In genomic region chr1:118862755-118863154, GRCh38 we compare ENCODE assay signal across 23 cellular contexts.
DNase-seq lines count a peak whose midpoint lies in the region; ATAC-seq and TF ChIP-seq lines count a peak whose summit lies in the region.
"Had no signal": no experiment of that assay in that cellular context is flagged by ENCODE, and none has a peak within 500 bp of the region (broad histone marks: within the 10 kb centered on the region; RNA-seq: fewer than 3 reads in every experiment).

No MANE protein-coding gene starts in this region.

- ATAC-seq in GM18511 (IDR thresholded peaks at IDR 0.05; ENCODE audit: unreplicated experiment) (peak; percentile 77), HG02798 (IDR thresholded peaks at IDR 0.05; ENCODE audit: poor library complexity, unreplicated experiment) (peak; percentile 63), upper lobe of right lung (no peak), HG02623 (IDR thresholded peaks at IDR 0.05; ENCODE audit: unreplicated experiment) (no peak), HG03457 (IDR thresholded peaks at IDR 0.05; ENCODE audit: unreplicated experiment) (no peak)
- ATAC-seq: activated T-cell treated with anti-CD3 and anti-CD28 coated beads, Interleukin-2, amount 50 U/mL, for 72 hours; K562; T-cell had no signal

- H3K4me1 Mint-ChIP-seq in CD14-positive monocyte = no peaks in the 10 kb centered on the region
- H3K4me1 Mint-ChIP-seq: activated CD4-positive, alpha-beta memory T cell treated with anti-CD3 and anti-CD28 coated beads, Interleukin-2, amount 10 ng/mL, durations not matched to agents 7 days and 5 days; activated naive CD8-positive, alpha-beta T cell treated with anti-CD3 and anti-CD28 coated beads for 36 hours; T-cell had no signal

- H3K4me3 Mint-ChIP-seq in CD14-positive monocyte = no peak overlapping the region
- H3K4me3 Mint-ChIP-seq: activated CD4-positive, alpha-beta memory T cell treated with anti-CD3 and anti-CD28 coated beads, Interleukin-2, amount 10 ng/mL, durations not matched to agents 7 days and 5 days; activated naive CD8-positive, alpha-beta T cell treated with anti-CD3 and anti-CD28 coated beads for 36 hours; activated T-cell treated with anti-CD3 and anti-CD28 coated beads, Interleukin-2, amount 50 U/mL, for 72 hours; T-cell had no signal

- TF ChIP-seq CTCF in upper lobe of right lung (IDR thresholded peaks at IDR 0.05) (no peak), CD14-positive monocyte (IDR thresholded peaks at IDR 0.05) (no peak)

- H3K36me3 Mint-ChIP-seq in CD14-positive monocyte = no peaks in the 10 kb centered on the region
- H3K36me3 Mint-ChIP-seq: activated naive CD8-positive, alpha-beta T cell treated with anti-CD3 and anti-CD28 coated beads for 36 hours; T-cell had no signal

- no peaks in the 10 kb centered on the region for H3K27me3 ChIP-seq in upper lobe of right lung
- H3K27me3 ChIP-seq: hepatocyte, neutrophil, right atrium auricular region had no signal

- intact Hi-C loops in upper lobe of right lung (cut with DNase I) (no loop called here), CD14-positive monocyte (cut with micrococcal nuclease) (no loop called here)

- H3K4me1 ChIP-seq in upper lobe of right lung = no peaks in the 10 kb centered on the region
- H3K4me1 ChIP-seq: Caco-2, right atrium auricular region had no signal

- H3K9me3 Mint-ChIP-seq in CD14-positive monocyte = peaks cover 0 to 11% (median 6%) of the 10 kb centered on the region in 7 donors

- H3K9me3 ChIP-seq in upper lobe of right lung = no peaks in the 10 kb centered on the region
- H3K9me3 ChIP-seq: Caco-2, neutrophil, right atrium auricular region had no signal

- H3K27ac Mint-ChIP-seq in CD14-positive monocyte = no peak overlapping the region
- H3K27ac Mint-ChIP-seq: activated CD4-positive, alpha-beta memory T cell treated with anti-CD3 and anti-CD28 coated beads, Interleukin-2, amount 10 ng/mL, durations not matched to agents 7 days and 5 days; activated naive CD8-positive, alpha-beta T cell treated with anti-CD3 and anti-CD28 coated beads for 36 hours; activated T-cell treated with anti-CD3 and anti-CD28 coated beads, Interleukin-2, amount 50 U/mL, for 72 hours; T-cell had no signal

- H3K4me3 ChIP-seq in upper lobe of right lung = no peak overlapping the region
- H3K4me3 ChIP-seq: GM23248, hepatocyte, K562, right atrium auricular region had no signal

- DNase-seq in MV-4-11 (lab: John Stamatoyannopoulos, UW) (peak; percentile 70), kidney glomerular epithelial cell (lab: John Stamatoyannopoulos, UW) (peak; percentile 85), upper lobe of right lung (no peak), CD14-positive monocyte (ENCODE audit: low spot score) (no peak)
- DNase-seq: activated CD4-positive, alpha-beta memory T cell treated with anti-CD3 and anti-CD28 coated beads, Interleukin-2, amount 10 ng/mL, durations not matched to agents 7 days and 5 days; activated naive CD8-positive, alpha-beta T cell treated with anti-CD3 and anti-CD28 coated beads for 36 hours; activated T-cell treated with anti-CD3 and anti-CD28 coated beads, Interleukin-2, amount 50 U/mL, for 72 hours; Caco-2; GDM1; GM23248; NCI-H1092 treated with DMSO at 0.1 percent for 48 hours; RPMI8226; stimulated activated CD4-positive, alpha-beta T cell treated with anti-CD3 and anti-CD28 coated beads, Interleukin-1b, Interleukin-23, amount 100 ng/mL, for 48 hours; T-cell had no signal

- no peak overlapping the region for H3K27ac ChIP-seq in upper lobe of right lung
- H3K27ac ChIP-seq: GM23248, hepatocyte, HL-60, neutrophil, right atrium auricular region had no signal

- no peaks in the 10 kb centered on the region for H3K36me3 ChIP-seq in upper lobe of right lung
- H3K36me3 ChIP-seq: neutrophil, right atrium auricular region had no signal

- no peaks in the 10 kb centered on the region for H3K27me3 Mint-ChIP-seq in CD14-positive monocyte (ENCODE audit: low read depth in 3 of 3)
- H3K27me3 Mint-ChIP-seq: activated CD4-positive, alpha-beta memory T cell treated with anti-CD3 and anti-CD28 coated beads, Interleukin-2, amount 10 ng/mL, durations not matched to agents 7 days and 5 days; activated naive CD8-positive, alpha-beta T cell treated with anti-CD3 and anti-CD28 coated beads for 36 hours; T-cell had no signal

Comparison
In these comparisons a context has a peak if more than half of its experiments do, and no peak if none do; other contexts are left out.
1. ATAC-seq: peak in GM18511 (single experiment) and HG02798 (single experiment); none in upper lobe of right lung (single experiment), HG02623 (single experiment) and HG03457 (single experiment).
2. DNase-seq: peak in MV-4-11 (single experiment) and kidney glomerular epithelial cell (single experiment); none in upper lobe of right lung (single experiment) and CD14-positive monocyte (single experiment).